In the genomic region with DNA sequence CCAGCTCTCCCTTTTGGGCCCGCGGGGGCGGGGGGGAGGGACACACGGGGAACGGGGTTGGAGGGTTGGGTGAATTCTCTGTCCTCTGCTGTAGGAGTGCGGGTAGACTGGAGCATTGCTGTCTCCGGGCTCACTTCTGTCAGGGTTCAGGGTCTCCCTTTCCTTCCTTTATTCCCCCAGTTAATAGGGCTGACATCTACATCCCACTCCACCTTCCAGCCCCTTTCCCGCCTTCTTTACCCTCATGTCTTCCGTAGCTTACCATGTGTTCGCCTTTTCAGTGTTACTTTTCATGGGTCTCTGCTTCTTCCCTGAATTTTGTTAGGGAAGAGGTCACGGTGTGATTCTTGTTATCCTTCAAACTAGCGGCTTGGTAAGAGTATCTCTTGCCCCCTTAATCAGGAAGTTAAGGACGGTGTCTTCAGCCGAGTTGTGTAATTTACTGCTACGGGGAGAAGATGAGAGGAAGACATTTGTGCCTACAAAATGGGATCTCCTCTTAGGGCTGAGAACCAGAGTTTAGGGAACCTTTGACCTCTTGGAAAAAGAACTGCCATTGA, we compare ENCODE assay signal across 1 cellular context.
TF ChIP-seq lines count a peak whose summit lies in the region.

No MANE protein-coding gene starts in this region.

TF ChIP-seq in K562, 482 proteins besides CTCF, POLR2A, EP300 and RAD21 (continued from another document and continues in another):
- TF ChIP-seq EWSR1 (IDR thresholded peaks at IDR 0.05; ENCODE audit: borderline replicate concordance, low read depth, partially characterized antibody) (no peak), ZNF23 (CRISPR knock-in tag; IDR thresholded peaks at IDR 0.05) (no peak), HMG20A (CRISPR knock-in tag; conservative IDR thresholded peaks at IDR 0.05) (no peak), ZNF668 (CRISPR knock-in tag; IDR thresholded peaks at IDR 0.05) (no peak), SMAD1 (IDR thresholded peaks at IDR 0.05; ENCODE audit: low read depth, low read length, partially characterized antibody) (no peak), NFXL1 (CRISPR knock-in tag; IDR thresholded peaks at IDR 0.05) (no peak), ZBTB1 (CRISPR knock-in tag; IDR thresholded peaks at IDR 0.05; ENCODE audit: borderline replicate concordance, low read depth) (no peak), MEIS2 (IDR thresholded peaks at IDR 0.05; ENCODE audit: partially characterized antibody) (peak; percentile 14), HLTF (IDR thresholded peaks at IDR 0.05) (no peak), ARHGAP35 (IDR thresholded peaks at IDR 0.05; ENCODE audit: partially characterized antibody) (peak; percentile 42), PHB2 (IDR thresholded peaks at IDR 0.05; ENCODE audit: low read depth) (no peak), PREB (CRISPR knock-in tag; IDR thresholded peaks at IDR 0.05) (0 out of 2 replicates have a peak, but pooled peaks have one; percentile 32), ZNF408 (CRISPR knock-in tag; IDR thresholded peaks at IDR 0.05; ENCODE audit: low read depth) (no peak), FOXA1 (IDR thresholded peaks at IDR 0.05; ENCODE audit: borderline replicate concordance) (no peak), ZKSCAN1 (IDR thresholded peaks at IDR 0.05; ENCODE audit: low read depth, low read length) (no peak), SMARCA5 (IDR thresholded peaks at IDR 0.05) (no peak), FOXJ3 (CRISPR knock-in tag; IDR thresholded peaks at IDR 0.05) (no peak), MCM3 (IDR thresholded peaks at IDR 0.05) (no peak), HNRNPLL (IDR thresholded peaks at IDR 0.05; ENCODE audit: low read depth, low read length, poor library complexity, severe bottlenecking) (no peak), ETS2 (tag; IDR thresholded peaks at IDR 0.05; ENCODE audit: borderline replicate concordance, poor library complexity, severe bottlenecking) (no peak), SMC3 (conservative IDR thresholded peaks at IDR 0.05; ENCODE audit: insufficient read depth, low read depth, low read length) (no peak), NFE2 (IDR thresholded peaks at IDR 0.05; ENCODE audit: low read depth) (no peak), ZNF197 (CRISPR knock-in tag; IDR thresholded peaks at IDR 0.05; ENCODE audit: low read depth) (no peak), ZNF398 (CRISPR knock-in tag; IDR thresholded peaks at IDR 0.05) (no peak), CHD4 (IDR thresholded peaks at IDR 0.05; ENCODE audit: insufficient read depth, insufficient replicate concordance, low read depth, low read length, poor library complexity, severe bottlenecking) (no peak), MTF1 (CRISPR knock-in tag; IDR thresholded peaks at IDR 0.05; ENCODE audit: borderline replicate concordance) (no peak), WHSC1 (IDR thresholded peaks at IDR 0.05; ENCODE audit: low read length) (no peak), HES1 (IDR thresholded peaks at IDR 0.05; ENCODE audit: low read depth) (no peak), BCL6 (CRISPR knock-in tag; IDR thresholded peaks at IDR 0.05) (no peak), MXI1 (IDR thresholded peaks at IDR 0.05; ENCODE audit: low read depth, low read length) (no peak), SMARCB1 (IDR thresholded peaks at IDR 0.05; ENCODE audit: insufficient read length, low read depth) (no peak), TBP (optimal IDR thresholded peaks at IDR 0.05; ENCODE audit: low read depth, low read length) (no peak), SIN3B (IDR thresholded peaks at IDR 0.05; ENCODE audit: low read depth) (no peak), POLR2H (tag; IDR thresholded peaks at IDR 0.05; ENCODE audit: low read depth) (no peak), SIN3A (IDR thresholded peaks at IDR 0.05; ENCODE audit: borderline replicate concordance in 2 of 2, control insufficient read depth in 1 of 2, low read depth in 2 of 2, low read length in 2 of 2) (no peak), RNF2 (IDR thresholded peaks at IDR 0.05) (no peak; the same call in 1 of the 2 replicates), FOXJ2 (tag; IDR thresholded peaks at IDR 0.05) (no peak), BRD9 (IDR thresholded peaks at IDR 0.05; ENCODE audit: low read depth, partially characterized antibody) (no peak), MTA2 (IDR thresholded peaks at IDR 0.05; ENCODE audit: low read depth) (no peak), CBFA2T3 (IDR thresholded peaks at IDR 0.05) (no peak), ZZZ3 (IDR thresholded peaks at IDR 0.05) (no peak), ZNF239 (CRISPR knock-in tag; IDR thresholded peaks at IDR 0.05) (no peak), CSDE1 (IDR thresholded peaks at IDR 0.05) (0 out of 4 replicates have a peak, but pooled peaks of 1 of the 2 experiments have one; percentile 55), NFIC (IDR thresholded peaks at IDR 0.05) (no peak), MAFK (IDR thresholded peaks at IDR 0.05; ENCODE audit: low read length) (no peak), ZNF324 (CRISPR knock-in tag; IDR thresholded peaks at IDR 0.05) (0 out of 2 replicates have a peak, but pooled peaks have one; percentile 2), ZBTB8A (IDR thresholded peaks at IDR 0.05; ENCODE audit: partially characterized antibody) (no peak), ZNF124 (CRISPR knock-in tag; IDR thresholded peaks at IDR 0.05) (no peak), ATF4 (CRISPR knock-in tag; IDR thresholded peaks at IDR 0.05) (no peak), SAFB (IDR thresholded peaks at IDR 0.05; ENCODE audit: borderline replicate concordance, low read depth, low read length) (no peak), FOXO4 (CRISPR knock-in tag; IDR thresholded peaks at IDR 0.05) (no peak), FOXP1 (CRISPR knock-in tag; IDR thresholded peaks at IDR 0.05) (peak; percentile 85; the same call in 1 of the 2 replicates), KDM4B (IDR thresholded peaks at IDR 0.05; ENCODE audit: borderline replicate concordance in 2 of 2, low read depth in 1 of 2) (no peak), DPF2 (IDR thresholded peaks at IDR 0.05) (0 out of 2 replicates have a peak, but pooled peaks have one; percentile 18)
- TF ChIP-seq, protein P1, sequence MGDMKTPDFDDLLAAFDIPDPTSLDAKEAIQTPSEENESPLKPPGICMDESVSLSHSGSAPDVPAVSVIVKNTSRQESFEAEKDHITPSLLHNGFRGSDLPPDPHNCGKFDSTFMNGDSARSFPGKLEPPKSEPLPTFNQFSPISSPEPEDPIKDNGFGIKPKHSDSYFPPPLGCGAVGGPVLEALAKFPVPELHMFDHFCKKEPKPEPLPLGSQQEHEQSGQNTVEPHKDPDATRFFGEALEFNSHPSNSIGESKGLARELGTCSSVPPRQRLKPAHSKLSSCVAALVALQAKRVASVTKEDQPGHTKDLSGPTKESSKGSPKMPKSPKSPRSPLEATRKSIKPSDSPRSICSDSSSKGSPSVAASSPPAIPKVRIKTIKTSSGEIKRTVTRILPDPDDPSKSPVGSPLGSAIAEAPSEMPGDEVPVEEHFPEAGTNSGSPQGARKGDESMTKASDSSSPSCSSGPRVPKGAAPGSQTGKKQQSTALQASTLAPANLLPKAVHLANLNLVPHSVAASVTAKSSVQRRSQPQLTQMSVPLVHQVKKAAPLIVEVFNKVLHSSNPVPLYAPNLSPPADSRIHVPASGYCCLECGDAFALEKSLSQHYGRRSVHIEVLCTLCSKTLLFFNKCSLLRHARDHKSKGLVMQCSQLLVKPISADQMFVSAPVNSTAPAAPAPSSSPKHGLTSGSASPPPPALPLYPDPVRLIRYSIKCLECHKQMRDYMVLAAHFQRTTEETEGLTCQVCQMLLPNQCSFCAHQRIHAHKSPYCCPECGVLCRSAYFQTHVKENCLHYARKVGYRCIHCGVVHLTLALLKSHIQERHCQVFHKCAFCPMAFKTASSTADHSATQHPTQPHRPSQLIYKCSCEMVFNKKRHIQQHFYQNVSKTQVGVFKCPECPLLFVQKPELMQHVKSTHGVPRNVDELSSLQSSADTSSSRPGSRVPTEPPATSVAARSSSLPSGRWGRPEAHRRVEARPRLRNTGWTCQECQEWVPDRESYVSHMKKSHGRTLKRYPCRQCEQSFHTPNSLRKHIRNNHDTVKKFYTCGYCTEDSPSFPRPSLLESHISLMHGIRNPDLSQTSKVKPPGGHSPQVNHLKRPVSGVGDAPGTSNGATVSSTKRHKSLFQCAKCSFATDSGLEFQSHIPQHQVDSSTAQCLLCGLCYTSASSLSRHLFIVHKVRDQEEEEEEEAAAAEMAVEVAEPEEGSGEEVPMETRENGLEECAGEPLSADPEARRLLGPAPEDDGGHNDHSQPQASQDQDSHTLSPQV (IDR thresholded peaks at IDR 0.05): peak; percentile 74
- TF ChIP-seq, protein P2, sequence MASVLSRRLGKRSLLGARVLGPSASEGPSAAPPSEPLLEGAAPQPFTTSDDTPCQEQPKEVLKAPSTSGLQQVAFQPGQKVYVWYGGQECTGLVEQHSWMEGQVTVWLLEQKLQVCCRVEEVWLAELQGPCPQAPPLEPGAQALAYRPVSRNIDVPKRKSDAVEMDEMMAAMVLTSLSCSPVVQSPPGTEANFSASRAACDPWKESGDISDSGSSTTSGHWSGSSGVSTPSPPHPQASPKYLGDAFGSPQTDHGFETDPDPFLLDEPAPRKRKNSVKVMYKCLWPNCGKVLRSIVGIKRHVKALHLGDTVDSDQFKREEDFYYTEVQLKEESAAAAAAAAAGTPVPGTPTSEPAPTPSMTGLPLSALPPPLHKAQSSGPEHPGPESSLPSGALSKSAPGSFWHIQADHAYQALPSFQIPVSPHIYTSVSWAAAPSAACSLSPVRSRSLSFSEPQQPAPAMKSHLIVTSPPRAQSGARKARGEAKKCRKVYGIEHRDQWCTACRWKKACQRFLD (CRISPR knock-in tag; IDR thresholded peaks at IDR 0.05): no peak
- TF ChIP-seq, protein P3, sequence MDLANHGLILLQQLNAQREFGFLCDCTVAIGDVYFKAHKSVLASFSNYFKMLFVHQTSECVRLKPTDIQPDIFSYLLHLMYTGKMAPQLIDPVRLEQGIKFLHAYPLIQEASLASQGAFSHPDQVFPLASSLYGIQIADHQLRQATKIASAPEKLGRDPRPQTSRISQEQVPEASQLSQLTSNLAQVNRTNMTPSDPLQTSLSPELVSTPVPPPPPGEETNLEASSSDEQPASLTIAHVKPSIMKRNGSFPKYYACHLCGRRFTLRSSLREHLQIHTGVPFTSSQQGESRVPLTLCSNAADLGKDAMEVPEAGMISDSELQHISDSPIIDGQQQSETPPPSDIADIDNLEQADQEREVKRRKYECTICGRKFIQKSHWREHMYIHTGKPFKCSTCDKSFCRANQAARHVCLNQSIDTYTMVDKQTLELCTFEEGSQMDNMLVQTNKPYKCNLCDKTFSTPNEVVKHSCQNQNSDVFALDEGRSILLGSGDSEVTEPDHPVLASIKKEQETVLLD (IDR thresholded peaks at IDR 0.05): no peak; the same call in 1 of the 2 replicates
